18 cellular contexts compared by ENCODE assay signal in genomic region chr1:222940903-222941302, GRCh38.
"Had no signal": no experiment of that assay in that cellular context is flagged by ENCODE, and none has a peak within 500 bp of the region (broad histone marks: within the 10 kb centered on the region; RNA-seq: fewer than 3 reads in every experiment).

No MANE protein-coding gene starts in this region.

- H3K9me3 ChIP-seq: colonic mucosa, heart left ventricle, mucosa of descending colon, stomach, upper lobe of left lung, uterus had no signal

- DNase-seq: colonic mucosa; dorsolateral prefrontal cortex; effector CD8-positive, alpha-beta T cell; foreskin melanocyte; heart left ventricle; hippocampal formation; kidney glomerular epithelial cell; mammary epithelial cell; mucosa of descending colon; naive thymus-derived CD8-positive, alpha-beta T cell; posterior cingulate gyrus; small intestine; stimulated activated CD4-positive, alpha-beta T cell treated with anti-CD3 and anti-CD28 coated beads, Interleukin-12 subunit alpha, Interleukin-12 subunit beta, amount 100 ng/mL, for 4 hours; stimulated activated naive CD4-positive, alpha-beta T cell; stomach; upper lobe of left lung; uterus had no signal

- H3K27ac ChIP-seq: colonic mucosa, dorsolateral prefrontal cortex, heart left ventricle, stomach, upper lobe of left lung, uterus had no signal

- H3K27me3 ChIP-seq: colonic mucosa, dorsolateral prefrontal cortex, heart left ventricle, stomach, upper lobe of left lung, uterus had no signal

- H3K4me1 ChIP-seq: colonic mucosa, stomach, uterus had no signal

- FAIRE-seq: small intestine had no signal

- ATAC-seq: heart left ventricle; left lobe of liver; mucosa of descending colon; naive thymus-derived CD8-positive, alpha-beta T cell had no signal

- H3K36me3 ChIP-seq: colonic mucosa, uterus had no signal

- H3K4me3 ChIP-seq: colonic mucosa, dorsolateral prefrontal cortex, heart left ventricle, mucosa of descending colon, stomach, upper lobe of left lung, uterus had no signal
